Comparison of ENCODE assay signal across 16 cellular contexts in the genomic region with DNA sequence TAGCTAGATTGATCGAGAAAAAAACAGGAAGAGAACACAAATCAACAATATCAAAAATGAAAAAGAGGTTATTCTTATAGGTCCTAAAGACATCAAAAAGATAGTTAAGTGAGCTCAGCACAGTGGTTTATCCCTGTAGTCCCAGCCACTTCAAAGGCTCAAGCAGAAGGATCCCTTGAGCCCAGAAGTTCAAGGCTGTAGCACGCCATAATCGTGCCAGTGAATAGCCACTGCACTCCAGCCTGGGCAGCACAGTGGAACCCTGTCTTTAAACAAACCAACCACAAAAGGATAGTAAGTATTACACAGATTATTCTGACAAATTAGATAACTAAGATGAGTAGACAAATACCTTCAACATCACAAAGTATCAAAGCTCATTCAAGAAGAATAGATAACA.
DNase-seq lines count a peak whose midpoint lies in the region; ATAC-seq and TF ChIP-seq lines count a peak whose summit lies in the region.
"Had no signal": no experiment of that assay in that cellular context is flagged by ENCODE, and none has a peak within 500 bp of the region (broad histone marks: within the 10 kb centered on the region; RNA-seq: fewer than 3 reads in every experiment).

No MANE protein-coding gene starts in this region.

- H3K4me1 Mint-ChIP-seq in activated T-cell treated with anti-CD3 and anti-CD28 coated beads, Interleukin-2, amount 50 U/mL, for 24 hours (ENCODE audit: low read depth), result peaks cover 10% of the 10 kb centered on the region
- H3K4me1 Mint-ChIP-seq in activated T-cell treated with anti-CD3 and anti-CD28 coated beads, Interleukin-2, amount 50 U/mL, for 4 hours (ENCODE audit: low read depth), result no peaks in the 10 kb centered on the region
- H3K4me1 Mint-ChIP-seq in CD4-positive, alpha-beta T cell (ENCODE audit: low read depth), result no peaks in the 10 kb centered on the region
- no peaks in the 10 kb centered on the region for H3K4me1 Mint-ChIP-seq in activated T-helper 17 cell treated with anti-CD3 and anti-CD28 coated beads, Interleukin-2, amount 50 U/mL, for 72 hours
- peaks cover 3 to 15% of the 10 kb centered on the region in 2 donors for H3K4me1 Mint-ChIP-seq in stimulated activated naive B cell treated with anti-CD40 and anti-IgM and Interleukin-4, amounts not matched to agents 10 μg/mL and 1 μg/mL and 100 μg/mL, for 72 hours
- H3K4me1 Mint-ChIP-seq: CD14-positive monocyte had no signal

- intact Hi-C loops in CD4-positive, alpha-beta T cell (cut with DNase I, micrococcal nuclease), result no loop called here
- intact Hi-C loops in thyroid gland (cut with DNase I), result no loop called here

- ATAC-seq in activated T-cell treated with anti-CD3 and anti-CD28 coated beads, Interleukin-2, amount 50 U/mL, for 4 hours, result no peak
- no peak for ATAC-seq in CD4-positive, alpha-beta T cell (ENCODE audit: poor library complexity)
- no peak for ATAC-seq in activated T-helper 17 cell treated with anti-CD3 and anti-CD28 coated beads, Interleukin-2, amount 50 U/mL, for 72 hours (replicated peaks)
- ATAC-seq in stimulated activated naive B cell treated with anti-CD40 and anti-IgM and Interleukin-4, amounts not matched to agents 10 μg/mL and 1 μg/mL and 100 μg/mL, for 72 hours (replicated peaks), result no peak
- ATAC-seq in GM18498 (IDR thresholded peaks at IDR 0.05; ENCODE audit: unreplicated experiment) (no peak), GM21786 (IDR thresholded peaks at IDR 0.05; ENCODE audit: unreplicated experiment) (no peak)

- TF ChIP-seq CTCF in CD4-positive, alpha-beta T cell (IDR thresholded peaks at IDR 0.05), result no peak
- no peak for TF ChIP-seq CTCF in thyroid gland (IDR thresholded peaks at IDR 0.05)

- H3K36me3 ChIP-seq in thyroid gland, result peaks cover 0 to 5% of the 10 kb centered on the region in 2 donors

- TF ChIP-seq POLR2A in thyroid gland (IDR thresholded peaks at IDR 0.05), result no peak

- H3K27me3 ChIP-seq in CD4-positive, alpha-beta T cell (ENCODE audit: control insufficient read depth, insufficient read depth, low read length), result no peaks in the 10 kb centered on the region
- no peaks in the 10 kb centered on the region for H3K27me3 ChIP-seq in thyroid gland

- no peaks in the 10 kb centered on the region for H3K9me3 Mint-ChIP-seq in activated T-cell treated with anti-CD3 and anti-CD28 coated beads, Interleukin-2, amount 50 U/mL, for 24 hours
- peaks cover 2% of the 10 kb centered on the region for H3K9me3 Mint-ChIP-seq in activated T-cell treated with anti-CD3 and anti-CD28 coated beads, Interleukin-2, amount 50 U/mL, for 4 hours
- no peaks in the 10 kb centered on the region for H3K9me3 Mint-ChIP-seq in CD4-positive, alpha-beta T cell
- H3K9me3 Mint-ChIP-seq in activated T-helper 17 cell treated with anti-CD3 and anti-CD28 coated beads, Interleukin-2, amount 50 U/mL, for 72 hours, result no peaks in the 10 kb centered on the region
- peaks cover 2 to 5% of the 10 kb centered on the region in 2 donors for H3K9me3 Mint-ChIP-seq in stimulated activated naive B cell treated with anti-CD40 and anti-IgM and Interleukin-4, amounts not matched to agents 10 μg/mL and 1 μg/mL and 100 μg/mL, for 72 hours
- H3K9me3 Mint-ChIP-seq: CD8-positive, alpha-beta memory T cell; HFFc6 had no signal

- H3K36me3 Mint-ChIP-seq in activated T-cell treated with anti-CD3 and anti-CD28 coated beads, Interleukin-2, amount 50 U/mL, for 24 hours (ENCODE audit: low read depth), result peaks cover 30% of the 10 kb centered on the region
- H3K36me3 Mint-ChIP-seq in activated T-cell treated with anti-CD3 and anti-CD28 coated beads, Interleukin-2, amount 50 U/mL, for 4 hours (ENCODE audit: insufficient read depth), result peaks cover 24% of the 10 kb centered on the region
- peaks cover 36% of the 10 kb centered on the region for H3K36me3 Mint-ChIP-seq in CD4-positive, alpha-beta T cell (ENCODE audit: low read depth)
- H3K36me3 Mint-ChIP-seq in activated T-helper 17 cell treated with anti-CD3 and anti-CD28 coated beads, Interleukin-2, amount 50 U/mL, for 72 hours (ENCODE audit: low read depth), result peaks cover 19% of the 10 kb centered on the region
- peaks cover 14 to 24% of the 10 kb centered on the region in 2 donors for H3K36me3 Mint-ChIP-seq in stimulated activated naive B cell treated with anti-CD40 and anti-IgM and Interleukin-4, amounts not matched to agents 10 μg/mL and 1 μg/mL and 100 μg/mL, for 72 hours

- DNase-seq in activated T-cell treated with anti-CD3 and anti-CD28 coated beads, Interleukin-2, amount 50 U/mL, for 24 hours, result no peak
- DNase-seq in activated T-cell treated with anti-CD3 and anti-CD28 coated beads, Interleukin-2, amount 50 U/mL, for 4 hours, result no peak
- DNase-seq in CD4-positive, alpha-beta T cell, result no peak
- DNase-seq in stimulated activated naive B cell treated with anti-CD40 and anti-IgM and Interleukin-4, amounts not matched to agents 10 μg/mL and 1 μg/mL and 100 μg/mL, for 72 hours, result no peak
- no peak for DNase-seq in thyroid gland
- DNase-seq: Caco-2; CD8-positive, alpha-beta memory T cell; GF-D8; HCEC 1CT; HFFc6; IMR-90 had no signal

- 76 to 88% methylated on average over 3 of the region's 3 CpGs for WGBS in thyroid gland, 2 donors

- POLR2A ChIA-PET in CD4-positive, alpha-beta T cell (lab: Charles Lee), result interaction anchor here (0.6 kb wide), 1 partner anchor 22 kb away, joined by 3 read pairs; no protein-coding TSS in a partner anchor

- no peaks in the 10 kb centered on the region for H3K9me3 ChIP-seq in CD4-positive, alpha-beta T cell (ENCODE audit: control insufficient read depth, low read length)
- no peaks in the 10 kb centered on the region for H3K9me3 ChIP-seq in thyroid gland
- H3K9me3 ChIP-seq: Caco-2 had no signal

- no peak overlapping the region for H3K27ac ChIP-seq in CD4-positive, alpha-beta T cell (ENCODE audit: low read depth, low read length)
- no peak overlapping the region for H3K27ac ChIP-seq in thyroid gland
- H3K27ac ChIP-seq: 22Rv1 had no signal

- CTCF ChIA-PET in CD4-positive, alpha-beta T cell (lab: Charles Lee), result no interaction called here

- no peak overlapping the region for H3K4me3 ChIP-seq in thyroid gland (replicated peaks in 1 of 3)

- H3K4me3 Mint-ChIP-seq in activated T-cell treated with anti-CD3 and anti-CD28 coated beads, Interleukin-2, amount 50 U/mL, for 24 hours, result no peak overlapping the region
- H3K4me3 Mint-ChIP-seq in activated T-cell treated with anti-CD3 and anti-CD28 coated beads, Interleukin-2, amount 50 U/mL, for 4 hours, result no peak overlapping the region
- H3K4me3 Mint-ChIP-seq in CD4-positive, alpha-beta T cell, result no peak overlapping the region
- no peak overlapping the region for H3K4me3 Mint-ChIP-seq in activated T-helper 17 cell treated with anti-CD3 and anti-CD28 coated beads, Interleukin-2, amount 50 U/mL, for 72 hours
- H3K4me3 Mint-ChIP-seq in stimulated activated naive B cell treated with anti-CD40 and anti-IgM and Interleukin-4, amounts not matched to agents 10 μg/mL and 1 μg/mL and 100 μg/mL, for 72 hours, result no peak overlapping the region
- H3K4me3 Mint-ChIP-seq: CD14-positive monocyte; CD8-positive, alpha-beta memory T cell; HFFc6 had no signal

- no peaks in the 10 kb centered on the region for H3K27me3 Mint-ChIP-seq in activated T-cell treated with anti-CD3 and anti-CD28 coated beads, Interleukin-2, amount 50 U/mL, for 24 hours
- H3K27me3 Mint-ChIP-seq in activated T-cell treated with anti-CD3 and anti-CD28 coated beads, Interleukin-2, amount 50 U/mL, for 4 hours (ENCODE audit: low read depth), result no peaks in the 10 kb centered on the region
- H3K27me3 Mint-ChIP-seq in CD4-positive, alpha-beta T cell, result no peaks in the 10 kb centered on the region
- H3K27me3 Mint-ChIP-seq in activated T-helper 17 cell treated with anti-CD3 and anti-CD28 coated beads, Interleukin-2, amount 50 U/mL, for 72 hours, result no peaks in the 10 kb centered on the region
- H3K27me3 Mint-ChIP-seq in stimulated activated naive B cell treated with anti-CD40 and anti-IgM and Interleukin-4, amounts not matched to agents 10 μg/mL and 1 μg/mL and 100 μg/mL, for 72 hours, result no peaks in the 10 kb centered on the region
- H3K27me3 Mint-ChIP-seq: CD8-positive, alpha-beta memory T cell had no signal

- H3K27ac Mint-ChIP-seq in activated T-cell treated with anti-CD3 and anti-CD28 coated beads, Interleukin-2, amount 50 U/mL, for 24 hours, result peak overlapping the region; percentile 13
- H3K27ac Mint-ChIP-seq in CD4-positive, alpha-beta T cell, result peak overlapping the region; percentile 28
- H3K27ac Mint-ChIP-seq in activated T-helper 17 cell treated with anti-CD3 and anti-CD28 coated beads, Interleukin-2, amount 50 U/mL, for 72 hours, result peak overlapping the region; percentile 56
- peak overlapping the region; percentile 59 for H3K27ac Mint-ChIP-seq in stimulated activated naive B cell treated with anti-CD40 and anti-IgM and Interleukin-4, amounts not matched to agents 10 μg/mL and 1 μg/mL and 100 μg/mL, for 72 hours
- H3K27ac Mint-ChIP-seq: CD14-positive monocyte, HFFc6 had no signal

- H3K4me1 ChIP-seq in thyroid gland, result no peaks in the 10 kb centered on the region
- H3K4me1 ChIP-seq: Caco-2 had no signal
